In the genomic region with DNA sequence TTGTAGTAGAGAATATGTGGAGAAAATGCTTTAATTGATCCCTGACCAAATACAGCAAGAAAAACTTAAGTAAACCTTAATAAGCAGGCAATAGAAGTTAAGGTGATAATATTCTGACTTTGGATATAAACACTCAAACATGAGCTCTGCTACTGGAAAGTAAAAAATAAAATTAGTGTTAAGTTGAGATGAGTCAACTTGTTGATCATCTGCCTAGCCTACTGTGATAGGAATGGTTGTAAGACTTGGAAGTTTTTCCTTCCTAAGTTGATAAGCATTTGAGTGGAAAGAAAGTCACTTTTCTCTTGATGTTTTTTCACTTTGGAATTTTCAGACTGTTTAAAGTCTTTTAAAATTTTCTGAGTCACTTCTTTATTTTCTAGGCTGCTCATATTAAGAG, we compare ENCODE assay signal across 35 cellular contexts. TPM values are rescaled to one million over a fixed set of nuclear protein-coding genes. Genes with fewer than 3 reads are reported as not detected.
DNase-seq lines count a peak whose midpoint lies in the region; ATAC-seq and TF ChIP-seq lines count a peak whose summit lies in the region.
"Had no signal": no experiment of that assay in that cellular context is flagged by ENCODE, and none has a peak within 500 bp of the region (broad histone marks: within the 10 kb centered on the region; RNA-seq: fewer than 3 reads in every experiment).

No MANE protein-coding gene starts in this region.

- ATAC-seq in central memory CD8-positive, alpha-beta T cell (replicated peaks; ENCODE audit: extremely low read depth, poor library complexity, severe bottlenecking), result no peak
- ATAC-seq: activated T-helper 17 cell treated with anti-CD3 and anti-CD28 coated beads, Interleukin-2, amount 50 U/mL, for 72 hours; heart left ventricle; lower lobe of right lung; stimulated activated naive B cell treated with anti-CD40 and anti-IgM and Interleukin-4, amounts not matched to agents 10 μg/mL and 1 μg/mL and 100 μg/mL, for 72 hours; upper lobe of right lung had no signal

- peaks cover 48% of the 10 kb centered on the region for H3K4me1 Mint-ChIP-seq in central memory CD8-positive, alpha-beta T cell

- peaks cover 10% of the 10 kb centered on the region for H3K4me1 ChIP-seq in osteoblast (ENCODE audit: insufficient read depth, low read length)
- H3K4me1 ChIP-seq in effector memory CD4-positive, alpha-beta T cell (ENCODE audit: control insufficient read depth, insufficient read depth, low read length, poor library complexity, severe bottlenecking), result no peaks in the 10 kb centered on the region
- H3K4me1 ChIP-seq: breast epithelium, SJCRH30 had no signal

- H3K4me2 ChIP-seq in osteoblast (ENCODE audit: insufficient read depth, low read length), result no peak overlapping the region

- no peak overlapping the region for H2AFZ ChIP-seq in osteoblast (ENCODE audit: low read length)

- H3K9me3 ChIP-seq in osteoblast (ENCODE audit: low read depth, low read length), result no peaks in the 10 kb centered on the region
- no peaks in the 10 kb centered on the region for H3K9me3 ChIP-seq in effector memory CD4-positive, alpha-beta T cell (ENCODE audit: control insufficient read depth, low read length)
- H3K9me3 ChIP-seq: colonic mucosa, lower lobe of right lung, ovary, suprapubic skin, upper lobe of right lung had no signal

- H3K27ac Mint-ChIP-seq in central memory CD8-positive, alpha-beta T cell (ENCODE audit: low read depth), result peak overlapping the region; percentile 86
- H3K27ac Mint-ChIP-seq: activated naive CD4-positive, alpha-beta T cell treated with anti-CD3 and anti-CD28 coated beads, Interleukin-2, amount 10 ng/mL, durations not matched to agents 7 days and 5 days; activated T-helper 17 cell treated with anti-CD3 and anti-CD28 coated beads, Interleukin-2, amount 50 U/mL, for 72 hours; CD4-positive, alpha-beta memory T cell; nephron had no signal

- TF ChIP-seq CTCF in osteoblast (IDR thresholded peaks at IDR 0.05; ENCODE audit: extremely low read depth, low read depth, low read length), result no peak

- H3K36me3 Mint-ChIP-seq in central memory CD8-positive, alpha-beta T cell (ENCODE audit: insufficient read depth), result no peaks in the 10 kb centered on the region

- H3K4me3 Mint-ChIP-seq in central memory CD8-positive, alpha-beta T cell, result no peak overlapping the region
- H3K4me3 Mint-ChIP-seq: activated naive CD4-positive, alpha-beta T cell treated with anti-CD3 and anti-CD28 coated beads, Interleukin-2, amount 10 ng/mL, durations not matched to agents 7 days and 5 days; activated T-helper 17 cell treated with anti-CD3 and anti-CD28 coated beads, Interleukin-2, amount 50 U/mL, for 72 hours; nephron; stimulated activated naive B cell treated with anti-CD40 and anti-IgM and Interleukin-4, amounts not matched to agents 10 μg/mL and 1 μg/mL and 100 μg/mL, for 72 hours had no signal

- H3K36me3 ChIP-seq in osteoblast (ENCODE audit: insufficient read depth, low read length), result no peaks in the 10 kb centered on the region
- peaks cover 5% of the 10 kb centered on the region for H3K36me3 ChIP-seq in effector memory CD4-positive, alpha-beta T cell (ENCODE audit: control insufficient read depth, insufficient read depth, low read length)
- H3K36me3 ChIP-seq: breast epithelium, colonic mucosa, heart left ventricle, lower lobe of right lung, ovary, suprapubic skin, upper lobe of right lung had no signal

- H3K27me3 ChIP-seq in osteoblast (ENCODE audit: insufficient read depth, low read length), result no peaks in the 10 kb centered on the region
- no peaks in the 10 kb centered on the region for H3K27me3 ChIP-seq in effector memory CD4-positive, alpha-beta T cell (replicated peaks; ENCODE audit: control insufficient read depth, insufficient read depth, low read length, poor library complexity, severe bottlenecking)
- H3K27me3 ChIP-seq: breast epithelium, colonic mucosa, heart left ventricle, ovary, SJCRH30, suprapubic skin, upper lobe of right lung had no signal

- H3K4me3 ChIP-seq in osteoblast (ENCODE audit: insufficient read depth, low read length), result no peak overlapping the region
- H3K4me3 ChIP-seq in effector memory CD4-positive, alpha-beta T cell (ENCODE audit: insufficient read depth, low read depth, low read length, poor library complexity, severe bottlenecking), result no peak overlapping the region
- H3K4me3 ChIP-seq: breast epithelium, colonic mucosa, heart left ventricle, lower lobe of right lung, ovary, SJCRH30, suprapubic skin, upper lobe of right lung had no signal

- no peaks in the 10 kb centered on the region for H3K9me3 Mint-ChIP-seq in central memory CD8-positive, alpha-beta T cell
- H3K9me3 Mint-ChIP-seq: activated T-helper 17 cell treated with anti-CD3 and anti-CD28 coated beads, Interleukin-2, amount 50 U/mL, for 72 hours had no signal

- peak; percentile 14 for DNase-seq in AG20443 (ENCODE audit: low spot score)
- peak; percentile 30 for DNase-seq in M059J (ENCODE audit: low read depth)
- no peak for DNase-seq in central memory CD8-positive, alpha-beta T cell (ENCODE audit: low spot score in 2 of 2)
- DNase-seq in osteoblast (ENCODE audit: insufficient read length, low spot score, missing footprints), result peak; percentile 58
- no peak for DNase-seq in NCI-H1092 treated with DMSO at 0.1 percent for 48 hours (lab: John Stamatoyannopoulos, UW)
- DNase-seq in NCI-H187 (lab: John Stamatoyannopoulos, UW), result no peak
- no peak for DNase-seq in effector memory CD4-positive, alpha-beta T cell
- DNase-seq in SHP77 treated with DMSO at 0.1 percent for 48 hours (lab: John Stamatoyannopoulos, UW), result no peak
- DNase-seq: activated CD4-positive, alpha-beta T cell treated with anti-CD3 and anti-CD28 coated beads for 4 hours; activated naive CD4-positive, alpha-beta T cell treated with anti-CD3 and anti-CD28 coated beads, Interleukin-2, amount 10 ng/mL, durations not matched to agents 7 days and 5 days; AML-193; amniotic stem cell; CD4-positive, alpha-beta memory T cell; colonic mucosa; DMS 273 treated with DMSO at 0.1 percent for 48 hours; effector CD8-positive, alpha-beta T cell; EL; heart left ventricle; Karpas-422; lower lobe of right lung; NCI-H1436; NCI-H446; NCI-H748 treated with DMSO at 0.1 percent for 48 hours; ovary; retina; SJCRH30; stimulated activated naive B cell treated with anti-CD40 and anti-IgM and Interleukin-4, amounts not matched to agents 10 μg/mL and 1 μg/mL and 100 μg/mL, for 72 hours; SW 1271; T-helper 9 cell; upper lobe of right lung had no signal

- H3K79me2 ChIP-seq in osteoblast (ENCODE audit: insufficient read depth, low read length), result peaks cover 74% of the 10 kb centered on the region

- H3K27me3 Mint-ChIP-seq in central memory CD8-positive, alpha-beta T cell, result no peaks in the 10 kb centered on the region
- H3K27me3 Mint-ChIP-seq: activated naive CD4-positive, alpha-beta T cell treated with anti-CD3 and anti-CD28 coated beads, Interleukin-2, amount 10 ng/mL, durations not matched to agents 7 days and 5 days; activated T-helper 17 cell treated with anti-CD3 and anti-CD28 coated beads, Interleukin-2, amount 50 U/mL, for 72 hours; CD4-positive, alpha-beta memory T cell; stimulated activated naive B cell treated with anti-CD40 and anti-IgM and Interleukin-4, amounts not matched to agents 10 μg/mL and 1 μg/mL and 100 μg/mL, for 72 hours had no signal

- H4K20me1 ChIP-seq in osteoblast (ENCODE audit: insufficient read depth, low read length), result peaks cover 45% of the 10 kb centered on the region

- no peak overlapping the region for H3K27ac ChIP-seq in osteoblast (ENCODE audit: low read depth, low read length)
- no peak overlapping the region for H3K27ac ChIP-seq in effector memory CD4-positive, alpha-beta T cell (ENCODE audit: insufficient read depth, low read length, poor library complexity, severe bottlenecking)
- H3K27ac ChIP-seq: breast epithelium, colonic mucosa, epithelial cell of prostate, heart left ventricle, lower lobe of right lung, SJCRH30, suprapubic skin, upper lobe of right lung had no signal

RNA-seq across cellular contexts. Expression of a gene that starts 26.0 kb away (rescaled TPM):
- 32.5 and 42.0 TPM in 2 replicates for total RNA-seq in M059J (2014; rRNA removed; shearing (Covaris generic))
- total RNA-seq in osteoblast, result 32.2 and 33.0 TPM in 2 replicates

Comparison
In these comparisons a context has a peak if more than half of its experiments do, and no peak if none do; other contexts are left out.
1. DNase-seq: peak in AG20443 (single experiment), M059J (single experiment) and osteoblast (single experiment); none in central memory CD8-positive, alpha-beta T cell (0 of 2), NCI-H1092 treated with DMSO at 0.1 percent for 48 hours (single experiment), NCI-H187 (0 of 2), effector memory CD4-positive, alpha-beta T cell (0 of 3) and SHP77 treated with DMSO at 0.1 percent for 48 hours (single experiment).